ENCODE assay signal across 1 cellular context in genomic region chr17:55750750-55751641, GRCh38.
TF ChIP-seq lines count a peak whose summit lies in the region.

PCTP (plus strand) TSS chr17:55751051; CDS start chr17:55751104, 53 bp downstream.

TF ChIP-seq in HepG2, 621 proteins besides CTCF, POLR2A, EP300 and RAD21 (continued from another document and continues in another):
- TF ChIP-seq, protein P1, sequence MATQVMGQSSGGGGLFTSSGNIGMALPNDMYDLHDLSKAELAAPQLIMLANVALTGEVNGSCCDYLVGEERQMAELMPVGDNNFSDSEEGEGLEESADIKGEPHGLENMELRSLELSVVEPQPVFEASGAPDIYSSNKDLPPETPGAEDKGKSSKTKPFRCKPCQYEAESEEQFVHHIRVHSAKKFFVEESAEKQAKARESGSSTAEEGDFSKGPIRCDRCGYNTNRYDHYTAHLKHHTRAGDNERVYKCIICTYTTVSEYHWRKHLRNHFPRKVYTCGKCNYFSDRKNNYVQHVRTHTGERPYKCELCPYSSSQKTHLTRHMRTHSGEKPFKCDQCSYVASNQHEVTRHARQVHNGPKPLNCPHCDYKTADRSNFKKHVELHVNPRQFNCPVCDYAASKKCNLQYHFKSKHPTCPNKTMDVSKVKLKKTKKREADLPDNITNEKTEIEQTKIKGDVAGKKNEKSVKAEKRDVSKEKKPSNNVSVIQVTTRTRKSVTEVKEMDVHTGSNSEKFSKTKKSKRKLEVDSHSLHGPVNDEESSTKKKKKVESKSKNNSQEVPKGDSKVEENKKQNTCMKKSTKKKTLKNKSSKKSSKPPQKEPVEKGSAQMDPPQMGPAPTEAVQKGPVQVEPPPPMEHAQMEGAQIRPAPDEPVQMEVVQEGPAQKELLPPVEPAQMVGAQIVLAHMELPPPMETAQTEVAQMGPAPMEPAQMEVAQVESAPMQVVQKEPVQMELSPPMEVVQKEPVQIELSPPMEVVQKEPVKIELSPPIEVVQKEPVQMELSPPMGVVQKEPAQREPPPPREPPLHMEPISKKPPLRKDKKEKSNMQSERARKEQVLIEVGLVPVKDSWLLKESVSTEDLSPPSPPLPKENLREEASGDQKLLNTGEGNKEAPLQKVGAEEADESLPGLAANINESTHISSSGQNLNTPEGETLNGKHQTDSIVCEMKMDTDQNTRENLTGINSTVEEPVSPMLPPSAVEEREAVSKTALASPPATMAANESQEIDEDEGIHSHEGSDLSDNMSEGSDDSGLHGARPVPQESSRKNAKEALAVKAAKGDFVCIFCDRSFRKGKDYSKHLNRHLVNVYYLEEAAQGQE (IDR thresholded peaks at IDR 0.05; ENCODE audit: borderline replicate concordance in 1 of 2, low read depth in 1 of 2, low read length in 2 of 2): peak in 1 of 2 experiments; percentile 43; a peak in 1 of 4 replicates
- TF ChIP-seq ZNF614 (CRISPR knock-in tag; IDR thresholded peaks at IDR 0.05; ENCODE audit: borderline replicate concordance): peak; percentile 88
- peak; percentile 86 for TF ChIP-seq ZNF768 (CRISPR knock-in tag; IDR thresholded peaks at IDR 0.05)
- peak; percentile 78 for TF ChIP-seq ZNF142 (CRISPR knock-in tag; IDR thresholded peaks at IDR 0.05)
- TF ChIP-seq HBP1 (CRISPR knock-in tag; IDR thresholded peaks at IDR 0.05; ENCODE audit: low read depth): peak; percentile 92
- peak; percentile 65 to 67 for TF ChIP-seq NR2F1 (CRISPR knock-in tag; IDR thresholded peaks at IDR 0.05)
- 0 out of 2 replicates have a peak, but pooled peaks have one; percentile 37 for TF ChIP-seq HMG20B (CRISPR knock-in tag; conservative IDR thresholded peaks at IDR 0.05)
- peak; percentile 45 for TF ChIP-seq TEAD3 (CRISPR knock-in tag; optimal IDR thresholded peaks at IDR 0.05; ENCODE audit: borderline replicate concordance)
- TF ChIP-seq, protein P2, sequence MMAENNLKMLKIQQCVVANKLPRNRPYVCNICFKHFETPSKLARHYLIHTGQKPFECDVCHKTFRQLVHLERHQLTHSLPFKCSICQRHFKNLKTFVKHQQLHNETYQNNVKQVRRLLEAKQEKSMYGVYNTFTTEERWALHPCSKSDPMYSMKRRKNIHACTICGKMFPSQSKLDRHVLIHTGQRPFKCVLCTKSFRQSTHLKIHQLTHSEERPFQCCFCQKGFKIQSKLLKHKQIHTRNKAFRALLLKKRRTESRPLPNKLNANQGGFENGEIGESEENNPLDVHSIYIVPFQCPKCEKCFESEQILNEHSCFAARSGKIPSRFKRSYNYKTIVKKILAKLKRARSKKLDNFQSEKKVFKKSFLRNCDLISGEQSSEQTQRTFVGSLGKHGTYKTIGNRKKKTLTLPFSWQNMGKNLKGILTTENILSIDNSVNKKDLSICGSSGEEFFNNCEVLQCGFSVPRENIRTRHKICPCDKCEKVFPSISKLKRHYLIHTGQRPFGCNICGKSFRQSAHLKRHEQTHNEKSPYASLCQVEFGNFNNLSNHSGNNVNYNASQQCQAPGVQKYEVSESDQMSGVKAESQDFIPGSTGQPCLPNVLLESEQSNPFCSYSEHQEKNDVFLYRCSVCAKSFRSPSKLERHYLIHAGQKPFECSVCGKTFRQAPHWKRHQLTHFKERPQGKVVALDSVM (CRISPR knock-in tag; IDR thresholded peaks at IDR 0.05): peak; percentile 83
- TF ChIP-seq SAFB2 (CRISPR knock-in tag; IDR thresholded peaks at IDR 0.05; ENCODE audit: borderline replicate concordance, low read depth): peak; percentile 87; the same call in 1 of the 2 replicates
- peak; percentile 83 for TF ChIP-seq THAP9 (CRISPR knock-in tag; IDR thresholded peaks at IDR 0.05; ENCODE audit: borderline replicate concordance)
- peak; percentile 47; the same call in 1 of the 2 replicates for TF ChIP-seq SOX5 (CRISPR knock-in tag; IDR thresholded peaks at IDR 0.05; ENCODE audit: borderline replicate concordance)
- TF ChIP-seq, protein P3, sequence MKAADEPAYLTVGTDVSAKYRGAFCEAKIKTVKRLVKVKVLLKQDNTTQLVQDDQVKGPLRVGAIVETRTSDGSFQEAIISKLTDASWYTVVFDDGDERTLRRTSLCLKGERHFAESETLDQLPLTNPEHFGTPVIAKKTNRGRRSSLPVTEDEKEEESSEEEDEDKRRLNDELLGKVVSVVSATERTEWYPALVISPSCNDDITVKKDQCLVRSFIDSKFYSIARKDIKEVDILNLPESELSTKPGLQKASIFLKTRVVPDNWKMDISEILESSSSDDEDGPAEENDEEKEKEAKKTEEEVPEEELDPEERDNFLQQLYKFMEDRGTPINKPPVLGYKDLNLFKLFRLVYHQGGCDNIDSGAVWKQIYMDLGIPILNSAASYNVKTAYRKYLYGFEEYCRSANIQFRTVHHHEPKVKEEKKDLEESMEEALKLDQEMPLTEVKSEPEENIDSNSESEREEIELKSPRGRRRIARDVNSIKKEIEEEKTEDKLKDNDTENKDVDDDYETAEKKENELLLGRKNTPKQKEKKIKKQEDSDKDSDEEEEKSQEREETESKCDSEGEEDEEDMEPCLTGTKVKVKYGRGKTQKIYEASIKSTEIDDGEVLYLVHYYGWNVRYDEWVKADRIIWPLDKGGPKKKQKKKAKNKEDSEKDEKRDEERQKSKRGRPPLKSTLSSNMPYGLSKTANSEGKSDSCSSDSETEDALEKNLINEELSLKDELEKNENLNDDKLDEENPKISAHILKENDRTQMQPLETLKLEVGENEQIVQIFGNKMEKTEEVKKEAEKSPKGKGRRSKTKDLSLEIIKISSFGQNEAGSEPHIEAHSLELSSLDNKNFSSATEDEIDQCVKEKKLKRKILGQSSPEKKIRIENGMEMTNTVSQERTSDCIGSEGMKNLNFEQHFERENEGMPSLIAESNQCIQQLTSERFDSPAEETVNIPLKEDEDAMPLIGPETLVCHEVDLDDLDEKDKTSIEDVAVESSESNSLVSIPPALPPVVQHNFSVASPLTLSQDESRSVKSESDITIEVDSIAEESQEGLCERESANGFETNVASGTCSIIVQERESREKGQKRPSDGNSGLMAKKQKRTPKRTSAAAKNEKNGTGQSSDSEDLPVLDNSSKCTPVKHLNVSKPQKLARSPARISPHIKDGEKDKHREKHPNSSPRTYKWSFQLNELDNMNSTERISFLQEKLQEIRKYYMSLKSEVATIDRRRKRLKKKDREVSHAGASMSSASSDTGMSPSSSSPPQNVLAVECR (CRISPR knock-in tag; IDR thresholded peaks at IDR 0.05; ENCODE audit: borderline replicate concordance): peak; percentile 85
- TF ChIP-seq TBX2 (CRISPR knock-in tag; IDR thresholded peaks at IDR 0.05; ENCODE audit: borderline replicate concordance): peak; percentile 81
- peak; percentile 93; the same call in 1 of the 2 replicates for TF ChIP-seq ZBTB4 (CRISPR knock-in tag; IDR thresholded peaks at IDR 0.05; ENCODE audit: borderline replicate concordance)
- peak; percentile 92 for TF ChIP-seq HNF1B (CRISPR knock-in tag; IDR thresholded peaks at IDR 0.05)
- TF ChIP-seq, protein P4, sequence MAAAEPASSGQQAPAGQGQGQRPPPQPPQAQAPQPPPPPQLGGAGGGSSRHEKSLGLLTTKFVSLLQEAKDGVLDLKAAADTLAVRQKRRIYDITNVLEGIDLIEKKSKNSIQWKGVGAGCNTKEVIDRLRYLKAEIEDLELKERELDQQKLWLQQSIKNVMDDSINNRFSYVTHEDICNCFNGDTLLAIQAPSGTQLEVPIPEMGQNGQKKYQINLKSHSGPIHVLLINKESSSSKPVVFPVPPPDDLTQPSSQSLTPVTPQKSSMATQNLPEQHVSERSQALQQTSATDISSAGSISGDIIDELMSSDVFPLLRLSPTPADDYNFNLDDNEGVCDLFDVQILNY (CRISPR knock-in tag; conservative IDR thresholded peaks at IDR 0.05): peak; percentile 28; the same call in 1 of the 2 replicates
- TF ChIP-seq ZNF501 (CRISPR knock-in tag; IDR thresholded peaks at IDR 0.05): peak; percentile 96
- TF ChIP-seq SALL2 (CRISPR knock-in tag; IDR thresholded peaks at IDR 0.05): peak; percentile 85
